ENCODE assay signal across 8 cellular contexts in the genomic region with DNA sequence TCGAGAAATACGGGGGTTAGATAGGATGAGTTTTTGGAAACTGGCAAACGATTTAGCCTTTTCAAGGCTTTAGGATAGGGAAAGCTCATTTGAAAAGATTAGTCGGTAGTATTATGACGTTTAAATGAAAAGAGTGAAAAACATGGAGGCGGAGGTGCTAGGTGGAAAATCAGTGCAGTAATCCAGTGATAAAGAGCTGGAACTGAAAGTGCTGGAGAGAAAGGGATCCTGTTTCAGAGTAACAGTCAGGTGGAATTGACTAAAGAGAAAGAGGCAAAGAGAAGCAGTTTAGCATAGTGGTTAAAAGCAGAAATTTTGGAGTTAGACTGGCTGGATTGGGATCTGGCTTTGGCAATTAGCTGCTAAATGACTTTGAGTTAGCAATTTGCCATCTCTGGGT. TPM values are rescaled to one million over a fixed set of nuclear protein-coding genes. Genes with fewer than 3 reads are reported as not detected.
DNase-seq lines count a peak whose midpoint lies in the region; ATAC-seq and TF ChIP-seq lines count a peak whose summit lies in the region.

No MANE protein-coding gene starts in this region.

- TF ChIP-seq CTCF in KMS-11 (conservative IDR thresholded peaks at IDR 0.05; ENCODE audit: low read depth, low read length) = no peak
- no peak for TF ChIP-seq CTCF in chondrocyte (IDR thresholded peaks at IDR 0.05)

- no peak for ATAC-seq in CD4-positive, CD25-positive, alpha-beta regulatory T cell (ENCODE audit: low read depth in 2 of 2)
- no peak for ATAC-seq in HG02763 (IDR thresholded peaks at IDR 0.05; ENCODE audit: unreplicated experiment)

- H3K79me2 ChIP-seq in KMS-11 (ENCODE audit: insufficient read depth, low read depth) = peaks cover 10% of the 10 kb centered on the region; the same call in 1 of the 2 replicates

- peak overlapping the region; percentile 94 for H3K27ac ChIP-seq in CD4-positive, CD25-positive, alpha-beta regulatory T cell (ENCODE audit: insufficient read depth, low read length, poor library complexity, severe bottlenecking)
- peak overlapping the region; percentile 28; the same call in 1 of the 2 replicates for H3K27ac ChIP-seq in KMS-11
- peak overlapping the region; percentile 79 for H3K27ac ChIP-seq in muscle layer of duodenum (ENCODE audit: low read length)

- H4K20me1 ChIP-seq in KMS-11 (ENCODE audit: insufficient read depth) = no peaks in the 10 kb centered on the region

- H3K36me3 ChIP-seq in CD4-positive, CD25-positive, alpha-beta regulatory T cell (ENCODE audit: control insufficient read depth, insufficient read depth, low read length) = peaks cover 8% of the 10 kb centered on the region
- H3K36me3 ChIP-seq in KMS-11 (ENCODE audit: insufficient read depth) (no peaks in the 10 kb centered on the region), muscle layer of duodenum (ENCODE audit: control insufficient read depth in 1 of 2, insufficient read depth in 2 of 2, low read length in 2 of 2) (peaks cover 12 to 13% of the 10 kb centered on the region in 2 donors)

- no peaks in the 10 kb centered on the region for H3K27me3 ChIP-seq in CD4-positive, CD25-positive, alpha-beta regulatory T cell (ENCODE audit: control insufficient read depth, insufficient read depth, low read length)
- H3K27me3 ChIP-seq in KMS-11 (ENCODE audit: insufficient read depth, low read depth) (no peaks in the 10 kb centered on the region), muscle layer of duodenum (ENCODE audit: low read depth, low read length) (no peaks in the 10 kb centered on the region)

- peaks cover 27 to 83% (median 59%) of the 10 kb centered on the region in 4 donors for H3K4me1 Mint-ChIP-seq in CD4-positive, CD25-positive, alpha-beta regulatory T cell
- H3K4me1 Mint-ChIP-seq in chondrocyte (ENCODE audit: low read depth) = peaks cover 40% of the 10 kb centered on the region

- H3K4me3 ChIP-seq in CD4-positive, CD25-positive, alpha-beta regulatory T cell (ENCODE audit: low read depth, low read length) = peak overlapping the region; percentile 95
- H3K4me3 ChIP-seq in KMS-11 (IDR thresholded peaks at IDR 0.05; ENCODE audit: insufficient read depth, low read depth, low read length) = no peak overlapping the region
- H3K4me3 ChIP-seq in muscle layer of duodenum (ENCODE audit: low read depth in 1 of 2, low read length in 2 of 2) = peak overlapping the region; percentile 82 to 85

- peaks cover 19% of the 10 kb centered on the region for H3K36me3 Mint-ChIP-seq in CD4-positive, CD25-positive, alpha-beta regulatory T cell
- peaks cover 1% of the 10 kb centered on the region for H3K36me3 Mint-ChIP-seq in chondrocyte (ENCODE audit: low read depth)

- H3K27ac Mint-ChIP-seq in CD4-positive, CD25-positive, alpha-beta regulatory T cell = peak overlapping the region; percentile 87 to 98 (median 96)
- H3K27ac Mint-ChIP-seq in chondrocyte (ENCODE audit: unreplicated experiment) = peak overlapping the region; percentile 97

- no peak for DNase-seq in CD4-positive, CD25-positive, alpha-beta regulatory T cell
- DNase-seq in chondrocyte (ENCODE audit: low spot score) (no peak), posterior cingulate gyrus (no peak), NCI-H774 (lab: John Stamatoyannopoulos, UW) (no peak), DMS79 treated with DMSO at 0.1 percent for 48 hours (lab: John Stamatoyannopoulos, UW) (no peak)

- H3K4me2 ChIP-seq in KMS-11 = peak overlapping the region; percentile 36

- no peaks in the 10 kb centered on the region for H3K9me3 ChIP-seq in CD4-positive, CD25-positive, alpha-beta regulatory T cell (ENCODE audit: control insufficient read depth in 2 of 2, low read length in 2 of 2)
- no peaks in the 10 kb centered on the region for H3K9me3 ChIP-seq in muscle layer of duodenum (ENCODE audit: control insufficient read depth in 1 of 2, low read length in 2 of 2)

- peak overlapping the region; percentile 96 to 99 (median 99) for H3K4me3 Mint-ChIP-seq in CD4-positive, CD25-positive, alpha-beta regulatory T cell
- peak overlapping the region; percentile 98 for H3K4me3 Mint-ChIP-seq in chondrocyte (ENCODE audit: unreplicated experiment)

- intact Hi-C loops in posterior cingulate gyrus (cut with DNase I) = no loop called here

- peaks cover 35% of the 10 kb centered on the region for H3K4me1 ChIP-seq in CD4-positive, CD25-positive, alpha-beta regulatory T cell (ENCODE audit: control insufficient read depth, insufficient read depth, low read length, poor library complexity, severe bottlenecking)
- H3K4me1 ChIP-seq in KMS-11 (ENCODE audit: low read depth, poor library complexity, severe bottlenecking) (peaks cover 12% of the 10 kb centered on the region), muscle layer of duodenum (ENCODE audit: control insufficient read depth in 1 of 2, insufficient read depth in 2 of 2, low read length in 2 of 2) (peaks cover 14 to 28% of the 10 kb centered on the region in 2 donors)

- H3K9ac ChIP-seq in KMS-11 = peak overlapping the region; percentile 37; the same call in 1 of the 2 replicates

- H3K27me3 Mint-ChIP-seq in CD4-positive, CD25-positive, alpha-beta regulatory T cell = no peaks in the 10 kb centered on the region
- no peaks in the 10 kb centered on the region for H3K27me3 Mint-ChIP-seq in chondrocyte (ENCODE audit: low read depth)

- H3K9me3 Mint-ChIP-seq in CD4-positive, CD25-positive, alpha-beta regulatory T cell = no peaks in the 10 kb centered on the region
- H3K9me3 Mint-ChIP-seq in chondrocyte (ENCODE audit: low read depth) = no peaks in the 10 kb centered on the region

- H2AFZ ChIP-seq in KMS-11 (ENCODE audit: low read depth) = peak overlapping the region; percentile 30; the same call in 1 of the 2 replicates

RNA-seq across cellular contexts. Expression of gene WDR3, which starts 0.9 kb away (rescaled TPM):
- total RNA-seq in CD4-positive, CD25-positive, alpha-beta regulatory T cell = 11.4 TPM
- polyA plus RNA-seq in CD4-positive, CD25-positive, alpha-beta regulatory T cell = 10 to 100 TPM; 15.7 to 41.9 (median 23.2) TPM
- total RNA-seq in chondrocyte = 17.3 to 23.5 TPM (median 19.7 TPM) in 3 replicates

RNA-seq across cellular contexts. Expression of gene GDAP2, which starts 1.1 kb away (rescaled TPM):
- 27.9 TPM for total RNA-seq in CD4-positive, CD25-positive, alpha-beta regulatory T cell
- polyA plus RNA-seq in CD4-positive, CD25-positive, alpha-beta regulatory T cell = 10 to 100 TPM in 2 of 4 donors, 1 to 10 TPM in 2; 9.5 to 17.8 (median 12.0) TPM
- 22.7 to 25.7 TPM (median 22.7 TPM) in 3 replicates for total RNA-seq in chondrocyte

Comparison
In these comparisons a context has a peak if more than half of its experiments do, and no peak if none do; other contexts are left out.
1. H3K27ac ChIP-seq: peak in every context shown above with its lines; median percentile 94 in CD4-positive, CD25-positive, alpha-beta regulatory T cell; 79 in muscle layer of duodenum; 28 in KMS-11.